ENCODE assay signal across 8 cellular contexts in the genomic region with DNA sequence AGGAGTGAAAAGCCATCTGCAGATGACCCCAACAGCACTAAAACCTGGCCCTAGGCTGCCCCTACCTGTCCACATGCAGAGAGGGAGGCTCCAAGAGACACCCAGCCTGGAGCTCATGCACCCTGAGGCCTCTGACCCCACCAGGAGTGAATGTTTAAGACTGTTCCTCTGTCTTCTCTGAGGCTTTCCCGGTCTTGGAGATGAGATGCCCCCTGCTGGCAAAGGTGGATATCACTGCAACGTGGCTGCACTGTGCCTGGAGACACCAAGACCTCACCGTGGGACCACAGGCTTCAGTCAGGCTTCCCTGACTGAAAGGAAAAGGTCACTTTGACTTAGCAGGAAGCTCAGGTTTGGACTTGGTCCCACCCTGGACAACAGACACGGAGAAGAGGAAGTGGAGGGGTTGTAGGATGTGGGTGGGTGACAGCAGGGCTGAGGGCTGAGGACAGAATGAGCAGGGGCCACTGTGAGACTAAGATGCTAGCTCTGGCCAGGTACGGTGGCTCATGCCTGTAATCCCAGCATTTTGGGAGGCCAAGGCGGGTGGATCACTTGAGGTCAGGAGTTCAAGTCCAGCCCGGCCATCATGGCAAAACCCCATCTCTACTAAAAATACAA. TPM values are rescaled to one million over a fixed set of nuclear protein-coding genes. Genes with fewer than 3 reads are reported as not detected.
DNase-seq lines count a peak whose midpoint lies in the region; ATAC-seq and TF ChIP-seq lines count a peak whose summit lies in the region.
"Not testable (repeated sequence)": the region's sequence is repeated elsewhere in the genome, so short reads cannot be mapped to it uniquely, and the experiment has no call there.

No MANE protein-coding gene starts in this region.

- TF ChIP-seq CTCF in MCF 10A (IDR thresholded peaks at IDR 0.05; ENCODE audit: unreplicated experiment), result peak; percentile 60

- POLR2A ChIA-PET in MCF 10A (lab: Yijun Ruan, JAX), result not testable (repeated sequence)

- not testable (repeated sequence) for H3K27ac Mint-ChIP-seq in MCF 10A (ENCODE audit: low read depth, unreplicated experiment)

- not testable (repeated sequence) for H3K9me3 Mint-ChIP-seq in MCF 10A (ENCODE audit: unreplicated experiment)

- H3K27me3 Mint-ChIP-seq in MCF 10A (ENCODE audit: insufficient read depth, unreplicated experiment), result peaks cover 74% of the 10 kb centered on the region

- CTCF ChIA-PET in MCF 10A (lab: Yijun Ruan, JAX), result interaction anchor here (0.6 to 2.0 kb wide), 10 partner anchors 9 to 1974 kb away, joined by 3 to 5 read pairs (median 4); no protein-coding TSS in a partner anchor

- H3K36me3 Mint-ChIP-seq in MCF 10A (ENCODE audit: insufficient read depth, unreplicated experiment), result not testable (repeated sequence)

- DNase-seq in AML-193 (lab: John Stamatoyannopoulos, UW), result peak; percentile 29 to 33
- DNase-seq in NCI-H446 treated with DMSO at 0.1 percent for 48 hours (lab: John Stamatoyannopoulos, UW), result peak; percentile 30
- peak; percentile 27 for DNase-seq in activated CD4-positive, alpha-beta T cell treated with anti-CD3 and anti-CD28 coated beads for 1 hour
- DNase-seq in MCF 10A (ENCODE audit: unreplicated experiment), result peak; percentile 68
- peak; percentile 60 for DNase-seq in iris pigment epithelial cell (ENCODE audit: low read depth)
- DNase-seq in stimulated activated CD4-positive, alpha-beta T cell treated with anti-CD3 and anti-CD28 coated beads, Interleukin-15, amount 100 ng/mL, for 24 hours, result peak; percentile 72

- peak; percentile 88 for ATAC-seq in GM18907 (IDR thresholded peaks at IDR 0.05; ENCODE audit: unreplicated experiment)
- ATAC-seq in HG03066 (IDR thresholded peaks at IDR 0.05; ENCODE audit: low read depth, unreplicated experiment), result peak; percentile 83

- H3K4me1 Mint-ChIP-seq in MCF 10A (ENCODE audit: insufficient read depth, unreplicated experiment), result peaks cover 12% of the 10 kb centered on the region

- intact Hi-C loops in MCF 10A (cut with micrococcal nuclease), result not testable (repeated sequence)

- H3K4me3 Mint-ChIP-seq in MCF 10A (ENCODE audit: unreplicated experiment), result not testable (repeated sequence)

- BruUV-seq in MCF 10A (replicated peaks; lab: Mats Ljungman, UMichigan), result not testable (repeated sequence)

RNA-seq across cellular contexts. Expression of a gene that starts 31.8 kb away (rescaled TPM):
- total RNA-seq in MCF 10A (2022), result 19.3 and 21.2 TPM in 2 replicates

RNA-seq across cellular contexts. Expression of a gene that starts 58.5 kb away (rescaled TPM):
- total RNA-seq in MCF 10A (2022), result 1.3 TPM in 2 replicates

Comparison
In these comparisons a context has a peak if more than half of its experiments do, and no peak if none do; other contexts are left out.
1. Peak in every context shown above with its lines: DNase-seq and ATAC-seq.